25 cellular contexts compared by ENCODE assay signal in genomic region chr18:40752336-40752735, GRCh38.
"Had no signal": no experiment of that assay in that cellular context is flagged by ENCODE, and none has a peak within 500 bp of the region (broad histone marks: within the 10 kb centered on the region; RNA-seq: fewer than 3 reads in every experiment).

No MANE protein-coding gene starts in this region.

- H3K36me3 ChIP-seq: colonic mucosa had no signal

- H3K4me1 ChIP-seq: body of pancreas, colonic mucosa had no signal

- H3K4me3 ChIP-seq: body of pancreas, colonic mucosa had no signal

- ATAC-seq: activated T-cell treated with anti-CD3 and anti-CD28 coated beads, Interleukin-2, amount 50 U/mL, for 72 hours; body of pancreas; WTC11 had no signal

- DNase-seq: activated CD4-positive, alpha-beta memory T cell treated with anti-CD3 and anti-CD28 coated beads, Interleukin-2, amount 10 ng/mL, durations not matched to agents 7 days and 5 days; activated CD4-positive, alpha-beta T cell treated with anti-CD3 and anti-CD28 coated beads for 1 hour; activated CD4-positive, alpha-beta T cell treated with anti-CD3 and anti-CD28 coated beads for 4 hours; activated CD4-positive, alpha-beta T cell treated with anti-CD3 and anti-CD28 coated beads, Interleukin-2, amount 10 ng/mL, durations not matched to agents 7 days and 5 days; activated CD4-positive, alpha-beta T cell treated with anti-CD3 and anti-CD28 coated beads, Interleukin-2, amount 50 U/mL, for 4 hours; activated CD8-positive, alpha-beta memory T cell treated with anti-CD3 and anti-CD28 coated beads, Interleukin-2, amount 50 U/mL, for 48 hours; activated gamma-delta T cell treated with Interleukin-2 at 50 U/mL for 16 hours; activated naive CD4-positive, alpha-beta T cell treated with anti-CD3 and anti-CD28 coated beads, Interleukin-2, amount 50 U/mL, for 16 hours; activated naive CD4-positive, alpha-beta T cell treated with Interleukin-2 at 50 U/mL for 16 hours; activated T-cell treated with anti-CD3 and anti-CD28 coated beads for 4 hours; activated T-cell treated with anti-CD3 and anti-CD28 coated beads, Interleukin-2, amount 50 U/mL, for 24 hours; activated T-cell treated with anti-CD3 and anti-CD28 coated beads, Interleukin-2, amount 50 U/mL, for 72 hours; amygdala; aorta; body of pancreas; caudate nucleus; colonic mucosa; effector CD8-positive, alpha-beta T cell; foreskin fibroblast; T-helper 2 cell had no signal

- H3K27ac ChIP-seq: body of pancreas, colonic mucosa, epithelial cell of prostate had no signal

- H3K9me3 ChIP-seq: body of pancreas, colonic mucosa had no signal

- H3K27me3 ChIP-seq: body of pancreas, colonic mucosa had no signal

- FAIRE-seq: endometrium, endothelial cell of umbilical vein, frontal cortex had no signal
